Comparison of ENCODE assay signal across 8 cellular contexts in genomic region chr7:44581907-44582603, GRCh38. TPM values are rescaled to one million over a fixed set of nuclear protein-coding genes. Genes with fewer than 3 reads are reported as not detected.
DNase-seq lines count a peak whose midpoint lies in the region; ATAC-seq and TF ChIP-seq lines count a peak whose summit lies in the region.

Gene TMED4, minus strand, starts transcription at chr7:44582231. Its CDS starts 25 bp downstream, at chr7:44582206.

- H3K9me3 ChIP-seq in Peyer's patch (no peaks in the 10 kb centered on the region), muscle layer of colon (ENCODE audit: low read length) (no peaks in the 10 kb centered on the region)

- H3K36me3 ChIP-seq in KMS-11 (ENCODE audit: insufficient read depth), result no peaks in the 10 kb centered on the region; the same call in 1 of the 2 replicates
- H3K36me3 ChIP-seq in Peyer's patch, result peaks cover 0 to 35% (median 0%) of the 10 kb centered on the region in 3 donors
- H3K36me3 ChIP-seq in muscle layer of colon (ENCODE audit: insufficient read depth, low read length), result peaks cover 23% of the 10 kb centered on the region

- ATAC-seq in GM21737 (IDR thresholded peaks at IDR 0.05; ENCODE audit: unreplicated experiment) (peak; percentile 84), esophagus mucosa (peak; percentile 99)

- H4K20me1 ChIP-seq in KMS-11 (ENCODE audit: insufficient read depth), result no peaks in the 10 kb centered on the region

- TF ChIP-seq CTCF in KMS-11 (conservative IDR thresholded peaks at IDR 0.05; ENCODE audit: low read depth, low read length) (no peak), Peyer's patch (IDR thresholded peaks at IDR 0.05) (no peak)

- H3K4me3 ChIP-seq in KMS-11 (IDR thresholded peaks at IDR 0.05; ENCODE audit: insufficient read depth, low read depth, low read length) (no peak within 1 kb of the TSS), Peyer's patch (peak within 1 kb of the TSS; percentile 67 to 97 (median 85)), muscle layer of colon (ENCODE audit: low read depth in 1 of 2, low read length in 2 of 2) (peak within 1 kb of the TSS; percentile 63 to 95)

- DNase-seq in DMS53 treated with DMSO at 0.1 percent for 48 hours (lab: John Stamatoyannopoulos, UW; ENCODE audit: unreplicated experiment), result peak; percentile 98
- DNase-seq in Peyer's patch, result peak; percentile 99 to 100 (median 99)
- DNase-seq in activated T-cell treated with anti-CD3 and anti-CD28 coated beads, Interleukin-2, amount 50 U/mL, for 48 hours, result peak; percentile 100
- DNase-seq in stimulated activated CD8-positive, alpha-beta memory T cell treated with anti-CD3 and anti-CD28 coated beads, Interleukin-7, amount 100 ng/mL, for 24 hours (ENCODE audit: low read depth), result peak; percentile 100

- H3K4me1 ChIP-seq in KMS-11 (ENCODE audit: low read depth, poor library complexity, severe bottlenecking) (peaks cover 27% of the 10 kb centered on the region), Peyer's patch (peaks cover 0 to 25% (median 10%) of the 10 kb centered on the region in 4 donors), muscle layer of colon (ENCODE audit: insufficient read depth, low read length) (peaks cover 16% of the 10 kb centered on the region)

- peak within 1 kb of the TSS; percentile 82 for H3K9ac ChIP-seq in KMS-11
- H3K9ac ChIP-seq in muscle layer of colon (ENCODE audit: low read length), result peak within 1 kb of the TSS; percentile 90

- H3K4me2 ChIP-seq in KMS-11, result peak within 1 kb of the TSS; percentile 92

- peak within 1 kb of the TSS; percentile 87 for H2AFZ ChIP-seq in KMS-11 (ENCODE audit: low read depth)

- H3K27ac ChIP-seq in KMS-11 (peak within 1 kb of the TSS; percentile 76), Peyer's patch (peak within 1 kb of the TSS; percentile 89 to 99 (median 96)), muscle layer of colon (ENCODE audit: low read depth, low read length) (peak within 1 kb of the TSS; percentile 96)

- H3K27me3 ChIP-seq in KMS-11 (ENCODE audit: insufficient read depth, low read depth), result no peaks in the 10 kb centered on the region
- H3K27me3 ChIP-seq in Peyer's patch, result no peaks in the 10 kb centered on the region
- no peaks in the 10 kb centered on the region for H3K27me3 ChIP-seq in muscle layer of colon (ENCODE audit: control insufficient read depth in 1 of 2, insufficient read depth in 2 of 2, low read length in 2 of 2)

- peak; percentile 91 for TF ChIP-seq POLR2A in Peyer's patch (IDR thresholded peaks at IDR 0.05)

- peaks cover 31% of the 10 kb centered on the region for H3K79me2 ChIP-seq in KMS-11 (ENCODE audit: insufficient read depth, low read depth)

RNA-seq across cellular contexts. Expression of gene TMED4, which starts in this region (rescaled TPM):
- total RNA-seq in Peyer's patch (100 to 1,000 TPM in 3 of 4 donors, 10 to 100 TPM in 1; 80.9 to 319 (median 262) TPM), esophagus mucosa (33.9 TPM)
